27 cellular contexts compared by ENCODE assay signal in genomic region chr4:156593464-156593863, GRCh38.
DNase-seq lines count a peak whose midpoint lies in the region; ATAC-seq and TF ChIP-seq lines count a peak whose summit lies in the region.
"Had no signal": no experiment of that assay in that cellular context is flagged by ENCODE, and none has a peak within 500 bp of the region (broad histone marks: within the 10 kb centered on the region; RNA-seq: fewer than 3 reads in every experiment).

No MANE protein-coding gene starts in this region.

- H3K27me3 ChIP-seq in GM23248 (replicated peaks; ENCODE audit: insufficient read depth) (no peaks in the 10 kb centered on the region), osteoblast (ENCODE audit: insufficient read depth, low read length) (no peaks in the 10 kb centered on the region), Peyer's patch (no peaks in the 10 kb centered on the region)
- H3K27me3 ChIP-seq: ascending aorta, neutrophil had no signal

- H3K9me3 ChIP-seq in GM23248 (ENCODE audit: low read depth) (no peaks in the 10 kb centered on the region), osteoblast (ENCODE audit: low read depth, low read length) (no peaks in the 10 kb centered on the region), Peyer's patch (no peaks in the 10 kb centered on the region)
- H3K9me3 ChIP-seq: ascending aorta, heart right ventricle, neutrophil, prostate gland had no signal

- H3K27ac ChIP-seq in GM23248 (no peak overlapping the region), RWPE1 (no peak overlapping the region), osteoblast (ENCODE audit: low read depth, low read length) (no peak overlapping the region), Peyer's patch (no peak overlapping the region)
- H3K27ac ChIP-seq: ascending aorta, heart right ventricle, neutrophil, prostate gland had no signal

- no peaks in the 10 kb centered on the region for H3F3A ChIP-seq in GM23248 (ENCODE audit: insufficient read depth)

- no peaks in the 10 kb centered on the region for H3K79me2 ChIP-seq in GM23248 (ENCODE audit: insufficient read depth)
- no peaks in the 10 kb centered on the region for H3K79me2 ChIP-seq in osteoblast (ENCODE audit: insufficient read depth, low read length)

- no peaks in the 10 kb centered on the region for H3K9me2 ChIP-seq in GM23248 (ENCODE audit: insufficient read depth)

- H3K4me2 ChIP-seq in GM23248 (ENCODE audit: unreplicated experiment) (no peak overlapping the region), osteoblast (ENCODE audit: insufficient read depth, low read length) (no peak overlapping the region)

- no peak for ATAC-seq in GM21447 (IDR thresholded peaks at IDR 0.05; ENCODE audit: unreplicated experiment)
- ATAC-seq: activated T-helper 17 cell treated with anti-CD3 and anti-CD28 coated beads, Interleukin-2, amount 50 U/mL, for 72 hours; heart right ventricle; Right ventricle myocardium inferior had no signal

- H4K20me1 ChIP-seq in GM23248 (ENCODE audit: insufficient read depth) (no peaks in the 10 kb centered on the region), osteoblast (ENCODE audit: insufficient read depth, low read length) (no peaks in the 10 kb centered on the region)

- H3K9ac ChIP-seq in GM23248: no peak overlapping the region

- peak; percentile 18; the same call in 1 of the 2 replicates for TF ChIP-seq CTCF in RWPE1 (conservative IDR thresholded peaks at IDR 0.05; ENCODE audit: low read depth)
- peak; percentile 25 for TF ChIP-seq CTCF in osteoblast (IDR thresholded peaks at IDR 0.05; ENCODE audit: extremely low read depth, low read depth, low read length)
- TF ChIP-seq CTCF in Peyer's patch (IDR thresholded peaks at IDR 0.05): no peak

- H2AFZ ChIP-seq in GM23248: no peak overlapping the region
- no peak overlapping the region for H2AFZ ChIP-seq in osteoblast (ENCODE audit: low read length)

- peak; percentile 26 for DNase-seq in GM23248
- DNase-seq in RWPE1 (ENCODE audit: low spot score): no peak
- DNase-seq in fibroblast of peridontal ligament (ENCODE audit: extremely low read depth): peak; percentile 53
- DNase-seq in osteoblast (ENCODE audit: insufficient read length, low spot score, missing footprints): no peak
- DNase-seq in Peyer's patch: no peak
- no peak for DNase-seq in mesenteric fat pad (ENCODE audit: low spot score)
- DNase-seq: activated CD4-positive, alpha-beta memory T cell treated with anti-CD3 and anti-CD28 coated beads, Interleukin-2, amount 10 ng/mL, durations not matched to agents 7 days and 5 days; activated CD4-positive, alpha-beta T cell treated with anti-CD3 and anti-CD28 coated beads for 1 hour; caudate nucleus; CD8-positive, alpha-beta memory T cell; DMS79; GDM1; H9; heart right ventricle; KBM-7; NCI-H1105; NCI-H2081; NCI-H345; NCI-H82; stimulated activated CD4-positive, alpha-beta T cell treated with anti-CD3 and anti-CD28 coated beads, Interleukin-15, amount 100 ng/mL, for 24 hours; stimulated activated naive CD4-positive, alpha-beta T cell had no signal

- CTCF ChIA-PET in RWPE1 (lab: Yijun Ruan, JAX): interaction anchor here (0.6 to 1.0 kb wide), 4 partner anchors 118 to 522 kb away, joined by 3 to 4 read pairs (median 3); no protein-coding TSS in a partner anchor

- POLR2A ChIA-PET in RWPE1 (lab: Yijun Ruan, JAX; ENCODE audit: low non-redundant PET): no interaction called here

- no peak overlapping the region for H3K4me3 ChIP-seq in GM23248
- H3K4me3 ChIP-seq in osteoblast (ENCODE audit: insufficient read depth, low read length): no peak overlapping the region
- no peak overlapping the region for H3K4me3 ChIP-seq in Peyer's patch
- H3K4me3 ChIP-seq: ascending aorta, heart right ventricle, prostate gland had no signal

- in situ Hi-C loops in GM23248 (cut with MboI): no loop called here

- no peak for TF ChIP-seq POLR2A in Peyer's patch (IDR thresholded peaks at IDR 0.05)

- no peaks in the 10 kb centered on the region for H3K4me1 ChIP-seq in GM23248 (ENCODE audit: insufficient read depth)
- peaks cover 16% of the 10 kb centered on the region for H3K4me1 ChIP-seq in osteoblast (ENCODE audit: insufficient read depth, low read length)
- no peaks in the 10 kb centered on the region for H3K4me1 ChIP-seq in Peyer's patch

- H3K36me3 ChIP-seq in GM23248 (ENCODE audit: low read depth) (no peaks in the 10 kb centered on the region), osteoblast (ENCODE audit: insufficient read depth, low read length) (no peaks in the 10 kb centered on the region), Peyer's patch (no peaks in the 10 kb centered on the region)
- H3K36me3 ChIP-seq: ascending aorta, heart right ventricle, neutrophil, prostate gland had no signal

Comparison
In these comparisons a context has a peak if more than half of its experiments do, and no peak if none do; other contexts are left out.
1. DNase-seq: peak in GM23248 (single experiment) and fibroblast of peridontal ligament (single experiment); none in RWPE1 (single experiment), osteoblast (single experiment), Peyer's patch (0 of 3) and mesenteric fat pad (single experiment).
2. CTCF ChIP-seq: peak in RWPE1 (single experiment) and osteoblast (single experiment); none in Peyer's patch (0 of 6).